In the genomic region with DNA sequence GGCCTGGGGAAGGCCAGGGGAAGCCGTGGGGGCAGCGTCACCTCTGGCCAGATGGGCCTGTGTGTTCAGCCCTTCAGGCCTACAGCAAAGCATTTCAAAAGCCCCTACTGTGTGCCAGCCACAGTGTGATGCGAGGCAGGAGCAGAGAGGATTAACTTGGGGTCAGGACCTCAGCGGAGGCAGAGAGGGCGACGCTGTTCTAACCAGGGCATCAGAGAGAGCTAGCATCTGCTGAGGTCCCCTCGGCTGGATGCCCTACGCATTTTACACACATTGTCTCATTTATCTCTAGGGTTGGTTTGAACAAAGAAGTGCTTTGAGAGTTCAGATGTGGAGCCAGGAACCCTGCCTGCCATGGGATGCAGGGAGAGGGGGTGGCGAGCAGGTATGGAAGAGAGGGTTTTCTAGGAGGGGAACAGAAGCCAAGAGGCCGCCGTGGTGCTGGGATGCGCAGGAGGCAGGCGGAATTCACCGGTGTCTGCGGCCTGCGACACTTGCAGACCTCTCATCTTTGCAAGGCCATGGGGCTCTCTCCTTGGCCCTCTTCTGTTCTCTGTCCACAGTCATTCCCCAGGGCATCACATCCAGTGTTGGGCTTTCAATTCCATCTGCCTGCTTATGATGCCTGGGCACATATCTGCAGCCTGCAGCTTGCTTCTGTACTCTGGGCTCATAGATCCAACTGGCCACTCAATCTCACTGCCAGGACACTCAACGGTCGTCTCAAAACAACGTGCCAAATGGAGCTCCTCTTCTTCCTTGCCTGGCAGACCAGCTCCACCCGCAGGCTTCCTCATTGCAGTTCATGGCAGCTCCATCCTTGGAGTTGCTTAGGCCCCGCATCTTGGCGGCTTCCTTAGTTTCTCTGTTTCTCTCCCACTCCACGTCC, we compare ENCODE assay signal across 1 cellular context.
TF ChIP-seq lines count a peak whose summit lies in the region.

No MANE protein-coding gene starts in this region.

TF ChIP-seq in HepG2, 621 proteins besides CTCF, POLR2A, EP300 and RAD21 (continued from another document and continues in another):
- TF ChIP-seq ZFX (CRISPR knock-in tag; IDR thresholded peaks at IDR 0.05; ENCODE audit: low read depth) (no peak; the same call in 1 of the 2 replicates), KLF6 (CRISPR knock-in tag; IDR thresholded peaks at IDR 0.05) (no peak), ZSCAN21 (CRISPR knock-in tag; IDR thresholded peaks at IDR 0.05; ENCODE audit: borderline replicate concordance) (no peak; the same call in 1 of the 2 replicates), DNMT1 (CRISPR knock-in tag; IDR thresholded peaks at IDR 0.05) (no peak), ZSCAN22 (CRISPR knock-in tag; IDR thresholded peaks at IDR 0.05) (no peak), ZNF317 (CRISPR knock-in tag; IDR thresholded peaks at IDR 0.05) (no peak), ZNF383 (CRISPR knock-in tag; IDR thresholded peaks at IDR 0.05; ENCODE audit: borderline replicate concordance) (no peak), ZFP36 (IDR thresholded peaks at IDR 0.05; ENCODE audit: borderline replicate concordance, low read depth, low read length, partially characterized antibody) (no peak), ZNF607 (CRISPR knock-in tag; IDR thresholded peaks at IDR 0.05; ENCODE audit: borderline replicate concordance) (no peak), ZNF3 (CRISPR knock-in tag; IDR thresholded peaks at IDR 0.05) (no peak), PAF1 (CRISPR knock-in tag; IDR thresholded peaks at IDR 0.05) (peak; percentile 36; the same call in 1 of the 2 replicates), ZNF709 (CRISPR knock-in tag; IDR thresholded peaks at IDR 0.05) (no peak), JARID2 (CRISPR knock-in tag; IDR thresholded peaks at IDR 0.05; ENCODE audit: insufficient replicate concordance) (no peak), CBX1 (IDR thresholded peaks at IDR 0.05; ENCODE audit: low read depth) (no peak), ZNF570 (CRISPR knock-in tag; IDR thresholded peaks at IDR 0.05; ENCODE audit: borderline replicate concordance) (no peak), ATRX (CRISPR knock-in tag; IDR thresholded peaks at IDR 0.05; ENCODE audit: borderline replicate concordance) (no peak), MYC (CRISPR knock-in tag; IDR thresholded peaks at IDR 0.05; ENCODE audit: borderline replicate concordance) (peak; percentile 29; the same call in 1 of the 2 replicates), ZBTB1 (CRISPR knock-in tag; IDR thresholded peaks at IDR 0.05; ENCODE audit: borderline replicate concordance) (0 out of 2 replicates have a peak, but pooled peaks have one; percentile 17), ZNF816 (CRISPR knock-in tag; IDR thresholded peaks at IDR 0.05; ENCODE audit: borderline replicate concordance) (no peak), FOSL2 (CRISPR knock-in tag; IDR thresholded peaks at IDR 0.05) (peak; percentile 2; the same call in 1 of the 2 replicates), KLF15 (CRISPR knock-in tag; IDR thresholded peaks at IDR 0.05; ENCODE audit: borderline replicate concordance) (no peak), NAIF1 (CRISPR knock-in tag; IDR thresholded peaks at IDR 0.05; ENCODE audit: borderline replicate concordance) (no peak), ZNF460 (CRISPR knock-in tag; IDR thresholded peaks at IDR 0.05; ENCODE audit: borderline replicate concordance) (no peak), ZNF674 (CRISPR knock-in tag; IDR thresholded peaks at IDR 0.05; ENCODE audit: low read depth) (no peak), REXO4 (CRISPR knock-in tag; IDR thresholded peaks at IDR 0.05; ENCODE audit: borderline replicate concordance) (no peak), FIP1L1 (IDR thresholded peaks at IDR 0.05; ENCODE audit: borderline replicate concordance, insufficient read depth, low read depth, low read length) (no peak), MAFG (CRISPR knock-in tag; IDR thresholded peaks at IDR 0.05) (no peak)
- TF ChIP-seq, protein P1, sequence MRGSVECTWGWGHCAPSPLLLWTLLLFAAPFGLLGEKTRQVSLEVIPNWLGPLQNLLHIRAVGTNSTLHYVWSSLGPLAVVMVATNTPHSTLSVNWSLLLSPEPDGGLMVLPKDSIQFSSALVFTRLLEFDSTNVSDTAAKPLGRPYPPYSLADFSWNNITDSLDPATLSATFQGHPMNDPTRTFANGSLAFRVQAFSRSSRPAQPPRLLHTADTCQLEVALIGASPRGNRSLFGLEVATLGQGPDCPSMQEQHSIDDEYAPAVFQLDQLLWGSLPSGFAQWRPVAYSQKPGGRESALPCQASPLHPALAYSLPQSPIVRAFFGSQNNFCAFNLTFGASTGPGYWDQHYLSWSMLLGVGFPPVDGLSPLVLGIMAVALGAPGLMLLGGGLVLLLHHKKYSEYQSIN (CRISPR knock-in tag; IDR thresholded peaks at IDR 0.05; ENCODE audit: borderline replicate concordance): no peak
- TF ChIP-seq, protein P2, sequence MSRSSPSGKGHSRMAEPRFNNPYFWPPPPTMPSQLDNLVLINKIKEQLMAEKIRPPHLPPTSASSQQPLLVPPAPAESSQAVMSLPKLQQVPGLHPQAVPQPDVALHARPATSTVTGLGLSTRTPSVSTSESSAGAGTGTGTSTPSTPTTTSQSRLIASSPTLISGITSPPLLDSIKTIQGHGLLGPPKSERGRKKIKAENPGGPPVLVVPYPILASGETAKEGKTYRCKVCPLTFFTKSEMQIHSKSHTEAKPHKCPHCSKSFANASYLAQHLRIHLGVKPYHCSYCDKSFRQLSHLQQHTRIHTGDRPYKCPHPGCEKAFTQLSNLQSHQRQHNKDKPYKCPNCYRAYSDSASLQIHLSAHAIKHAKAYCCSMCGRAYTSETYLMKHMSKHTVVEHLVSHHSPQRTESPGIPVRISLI (CRISPR knock-in tag; IDR thresholded peaks at IDR 0.05; ENCODE audit: borderline replicate concordance): no peak
- TF ChIP-seq, protein P3, sequence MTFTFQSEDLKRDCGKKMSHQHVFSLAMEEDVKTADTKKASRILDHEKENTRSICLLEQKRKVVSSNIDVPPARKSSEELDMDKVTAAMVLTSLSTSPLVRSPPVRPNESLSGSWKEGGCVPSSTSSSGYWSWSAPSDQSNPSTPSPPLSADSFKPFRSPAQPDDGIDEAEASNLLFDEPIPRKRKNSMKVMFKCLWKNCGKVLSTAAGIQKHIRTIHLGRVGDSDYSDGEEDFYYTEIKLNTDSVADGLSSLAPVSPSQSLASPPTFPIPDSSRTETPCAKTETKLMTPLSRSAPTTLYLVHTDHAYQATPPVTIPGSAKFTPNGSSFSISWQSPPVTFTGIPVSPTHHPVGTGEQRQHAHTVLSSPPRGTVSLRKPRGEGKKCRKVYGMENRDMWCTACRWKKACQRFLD (CRISPR knock-in tag; IDR thresholded peaks at IDR 0.05; ENCODE audit: borderline replicate concordance): no peak
- TF ChIP-seq, protein P4, sequence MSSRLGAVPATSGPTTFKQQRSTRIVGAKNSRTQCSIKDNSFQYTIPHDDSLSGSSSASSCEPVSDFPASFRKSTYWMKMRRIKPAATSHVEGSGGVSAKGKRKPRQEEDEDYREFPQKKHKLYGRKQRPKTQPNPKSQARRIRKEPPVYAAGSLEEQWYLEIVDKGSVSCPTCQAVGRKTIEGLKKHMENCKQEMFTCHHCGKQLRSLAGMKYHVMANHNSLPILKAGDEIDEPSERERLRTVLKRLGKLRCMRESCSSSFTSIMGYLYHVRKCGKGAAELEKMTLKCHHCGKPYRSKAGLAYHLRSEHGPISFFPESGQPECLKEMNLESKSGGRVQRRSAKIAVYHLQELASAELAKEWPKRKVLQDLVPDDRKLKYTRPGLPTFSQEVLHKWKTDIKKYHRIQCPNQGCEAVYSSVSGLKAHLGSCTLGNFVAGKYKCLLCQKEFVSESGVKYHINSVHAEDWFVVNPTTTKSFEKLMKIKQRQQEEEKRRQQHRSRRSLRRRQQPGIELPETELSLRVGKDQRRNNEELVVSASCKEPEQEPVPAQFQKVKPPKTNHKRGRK (CRISPR knock-in tag; IDR thresholded peaks at IDR 0.05): peak; percentile 69; the same call in 1 of the 2 replicates
- TF ChIP-seq, protein P5, sequence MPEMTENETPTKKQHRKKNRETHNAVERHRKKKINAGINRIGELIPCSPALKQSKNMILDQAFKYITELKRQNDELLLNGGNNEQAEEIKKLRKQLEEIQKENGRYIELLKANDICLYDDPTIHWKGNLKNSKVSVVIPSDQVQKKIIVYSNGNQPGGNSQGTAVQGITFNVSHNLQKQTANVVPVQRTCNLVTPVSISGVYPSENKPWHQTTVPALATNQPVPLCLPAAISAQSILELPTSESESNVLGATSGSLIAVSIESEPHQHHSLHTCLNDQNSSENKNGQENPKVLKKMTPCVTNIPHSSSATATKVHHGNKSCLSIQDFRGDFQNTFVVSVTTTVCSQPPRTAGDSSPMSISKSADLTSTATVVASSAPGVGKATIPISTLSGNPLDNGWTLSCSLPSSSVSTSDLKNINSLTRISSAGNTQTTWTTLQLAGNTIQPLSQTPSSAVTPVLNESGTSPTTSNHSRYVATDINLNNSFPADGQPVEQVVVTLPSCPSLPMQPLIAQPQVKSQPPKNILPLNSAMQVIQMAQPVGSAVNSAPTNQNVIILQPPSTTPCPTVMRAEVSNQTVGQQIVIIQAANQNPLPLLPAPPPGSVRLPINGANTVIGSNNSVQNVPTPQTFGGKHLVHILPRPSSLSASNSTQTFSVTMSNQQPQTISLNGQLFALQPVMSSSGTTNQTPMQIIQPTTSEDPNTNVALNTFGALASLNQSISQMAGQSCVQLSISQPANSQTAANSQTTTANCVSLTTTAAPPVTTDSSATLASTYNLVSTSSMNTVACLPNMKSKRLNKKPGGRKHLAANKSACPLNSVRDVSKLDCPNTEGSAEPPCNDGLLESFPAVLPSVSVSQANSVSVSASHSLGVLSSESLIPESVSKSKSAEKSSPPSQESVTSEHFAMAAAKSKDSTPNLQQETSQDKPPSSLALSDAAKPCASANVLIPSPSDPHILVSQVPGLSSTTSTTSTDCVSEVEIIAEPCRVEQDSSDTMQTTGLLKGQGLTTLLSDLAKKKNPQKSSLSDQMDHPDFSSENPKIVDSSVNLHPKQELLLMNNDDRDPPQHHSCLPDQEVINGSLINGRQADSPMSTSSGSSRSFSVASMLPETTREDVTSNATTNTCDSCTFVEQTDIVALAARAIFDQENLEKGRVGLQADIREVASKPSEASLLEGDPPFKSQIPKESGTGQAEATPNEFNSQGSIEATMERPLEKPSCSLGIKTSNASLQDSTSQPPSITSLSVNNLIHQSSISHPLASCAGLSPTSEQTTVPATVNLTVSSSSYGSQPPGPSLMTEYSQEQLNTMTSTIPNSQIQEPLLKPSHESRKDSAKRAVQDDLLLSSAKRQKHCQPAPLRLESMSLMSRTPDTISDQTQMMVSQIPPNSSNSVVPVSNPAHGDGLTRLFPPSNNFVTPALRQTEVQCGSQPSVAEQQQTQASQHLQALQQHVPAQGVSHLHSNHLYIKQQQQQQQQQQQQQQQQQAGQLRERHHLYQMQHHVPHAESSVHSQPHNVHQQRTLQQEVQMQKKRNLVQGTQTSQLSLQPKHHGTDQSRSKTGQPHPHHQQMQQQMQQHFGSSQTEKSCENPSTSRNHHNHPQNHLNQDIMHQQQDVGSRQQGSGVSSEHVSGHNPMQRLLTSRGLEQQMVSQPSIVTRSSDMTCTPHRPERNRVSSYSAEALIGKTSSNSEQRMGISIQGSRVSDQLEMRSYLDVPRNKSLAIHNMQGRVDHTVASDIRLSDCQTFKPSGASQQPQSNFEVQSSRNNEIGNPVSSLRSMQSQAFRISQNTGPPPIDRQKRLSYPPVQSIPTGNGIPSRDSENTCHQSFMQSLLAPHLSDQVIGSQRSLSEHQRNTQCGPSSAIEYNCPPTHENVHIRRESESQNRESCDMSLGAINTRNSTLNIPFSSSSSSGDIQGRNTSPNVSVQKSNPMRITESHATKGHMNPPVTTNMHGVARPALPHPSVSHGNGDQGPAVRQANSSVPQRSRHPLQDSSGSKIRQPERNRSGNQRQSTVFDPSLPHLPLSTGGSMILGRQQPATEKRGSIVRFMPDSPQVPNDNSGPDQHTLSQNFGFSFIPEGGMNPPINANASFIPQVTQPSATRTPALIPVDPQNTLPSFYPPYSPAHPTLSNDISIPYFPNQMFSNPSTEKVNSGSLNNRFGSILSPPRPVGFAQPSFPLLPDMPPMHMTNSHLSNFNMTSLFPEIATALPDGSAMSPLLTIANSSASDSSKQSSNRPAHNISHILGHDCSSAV (CRISPR knock-in tag; IDR thresholded peaks at IDR 0.05; ENCODE audit: borderline replicate concordance): no peak
- TF ChIP-seq, protein P6, sequence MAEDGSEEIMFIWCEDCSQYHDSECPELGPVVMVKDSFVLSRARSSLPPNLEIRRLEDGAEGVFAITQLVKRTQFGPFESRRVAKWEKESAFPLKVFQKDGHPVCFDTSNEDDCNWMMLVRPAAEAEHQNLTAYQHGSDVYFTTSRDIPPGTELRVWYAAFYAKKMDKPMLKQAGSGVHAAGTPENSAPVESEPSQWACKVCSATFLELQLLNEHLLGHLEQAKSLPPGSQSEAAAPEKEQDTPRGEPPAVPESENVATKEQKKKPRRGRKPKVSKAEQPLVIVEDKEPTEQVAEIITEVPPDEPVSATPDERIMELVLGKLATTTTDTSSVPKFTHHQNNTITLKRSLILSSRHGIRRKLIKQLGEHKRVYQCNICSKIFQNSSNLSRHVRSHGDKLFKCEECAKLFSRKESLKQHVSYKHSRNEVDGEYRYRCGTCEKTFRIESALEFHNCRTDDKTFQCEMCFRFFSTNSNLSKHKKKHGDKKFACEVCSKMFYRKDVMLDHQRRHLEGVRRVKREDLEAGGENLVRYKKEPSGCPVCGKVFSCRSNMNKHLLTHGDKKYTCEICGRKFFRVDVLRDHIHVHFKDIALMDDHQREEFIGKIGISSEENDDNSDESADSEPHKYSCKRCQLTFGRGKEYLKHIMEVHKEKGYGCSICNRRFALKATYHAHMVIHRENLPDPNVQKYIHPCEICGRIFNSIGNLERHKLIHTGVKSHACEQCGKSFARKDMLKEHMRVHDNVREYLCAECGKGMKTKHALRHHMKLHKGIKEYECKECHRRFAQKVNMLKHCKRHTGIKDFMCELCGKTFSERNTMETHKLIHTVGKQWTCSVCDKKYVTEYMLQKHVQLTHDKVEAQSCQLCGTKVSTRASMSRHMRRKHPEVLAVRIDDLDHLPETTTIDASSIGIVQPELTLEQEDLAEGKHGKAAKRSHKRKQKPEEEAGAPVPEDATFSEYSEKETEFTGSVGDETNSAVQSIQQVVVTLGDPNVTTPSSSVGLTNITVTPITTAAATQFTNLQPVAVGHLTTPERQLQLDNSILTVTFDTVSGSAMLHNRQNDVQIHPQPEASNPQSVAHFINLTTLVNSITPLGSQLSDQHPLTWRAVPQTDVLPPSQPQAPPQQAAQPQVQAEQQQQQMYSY (CRISPR knock-in tag; IDR thresholded peaks at IDR 0.05): no peak
- TF ChIP-seq, protein P7, sequence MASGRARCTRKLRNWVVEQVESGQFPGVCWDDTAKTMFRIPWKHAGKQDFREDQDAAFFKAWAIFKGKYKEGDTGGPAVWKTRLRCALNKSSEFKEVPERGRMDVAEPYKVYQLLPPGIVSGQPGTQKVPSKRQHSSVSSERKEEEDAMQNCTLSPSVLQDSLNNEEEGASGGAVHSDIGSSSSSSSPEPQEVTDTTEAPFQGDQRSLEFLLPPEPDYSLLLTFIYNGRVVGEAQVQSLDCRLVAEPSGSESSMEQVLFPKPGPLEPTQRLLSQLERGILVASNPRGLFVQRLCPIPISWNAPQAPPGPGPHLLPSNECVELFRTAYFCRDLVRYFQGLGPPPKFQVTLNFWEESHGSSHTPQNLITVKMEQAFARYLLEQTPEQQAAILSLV (CRISPR knock-in tag; IDR thresholded peaks at IDR 0.05; ENCODE audit: borderline replicate concordance): no peak
